ENCODE assay signal across 16 cellular contexts in the genomic region with DNA sequence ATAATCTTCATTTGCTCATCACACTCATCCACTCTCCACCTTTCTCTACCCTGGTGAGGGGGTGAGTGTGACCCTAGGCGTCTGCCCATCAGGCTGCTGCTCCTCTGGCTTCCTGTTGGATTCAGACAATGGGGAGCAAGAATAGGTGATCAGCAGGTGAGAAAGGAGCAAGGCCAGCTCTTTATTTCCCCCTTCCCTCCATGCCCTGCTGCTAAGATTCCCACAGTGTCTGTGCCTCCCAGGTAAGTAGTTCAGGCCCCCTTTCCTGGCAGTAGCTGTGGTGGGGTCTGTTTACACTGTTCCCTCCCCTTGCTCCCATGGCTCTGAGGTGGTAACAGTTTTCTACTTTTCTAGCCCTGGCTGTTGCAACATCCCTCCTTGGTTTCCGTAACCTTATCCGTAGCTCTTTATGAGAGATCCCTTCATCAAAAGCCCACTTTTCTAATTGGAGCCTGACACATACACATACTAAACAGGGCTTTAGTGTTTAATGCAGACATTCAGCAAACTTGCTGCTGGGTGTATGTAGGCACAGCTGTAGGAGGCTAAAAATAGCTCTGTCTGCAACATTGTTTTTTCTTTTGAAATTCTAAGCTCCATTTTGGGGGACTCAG. TPM values are rescaled to one million over a fixed set of nuclear protein-coding genes. Genes with fewer than 3 reads are reported as not detected.
A peak's percentile ranks its signal among the peaks of the same experiment; 100 is the strongest.
DNase-seq lines count a peak whose midpoint lies in the region; ATAC-seq and TF ChIP-seq lines count a peak whose summit lies in the region.
"Had no signal": no experiment of that assay in that cellular context is flagged by ENCODE, and none has a peak within 500 bp of the region (broad histone marks: within the 10 kb centered on the region; RNA-seq: fewer than 3 reads in every experiment).

No MANE protein-coding gene starts in this region.

- H3K9ac ChIP-seq in mesendoderm (ENCODE audit: low read length) (no peak overlapping the region), mammary epithelial cell (ENCODE audit: insufficient read depth, low read length) (no peak overlapping the region)

- H3K4me3 ChIP-seq in SJCRH30: no peak overlapping the region
- no peak overlapping the region for H3K4me3 ChIP-seq in mesendoderm (ENCODE audit: low read length)
- H3K4me3 ChIP-seq in right lobe of liver: no peak overlapping the region
- no peak overlapping the region for H3K4me3 ChIP-seq in mammary epithelial cell (replicated peaks in 1 of 3; ENCODE audit: insufficient read depth in 1 of 3, low read depth in 2 of 3, low read length in 3 of 3)
- H3K4me3 ChIP-seq in mucosa of descending colon: no peak overlapping the region
- H3K4me3 ChIP-seq: hepatocyte, upper lobe of left lung had no signal

- H3K18ac ChIP-seq in mesendoderm (ENCODE audit: low read length): no peak overlapping the region

- H4K5ac ChIP-seq in mesendoderm (ENCODE audit: low read length): no peak overlapping the region

- H3K23ac ChIP-seq in mesendoderm (ENCODE audit: low read length): no peak overlapping the region

- TF ChIP-seq CTCF in right lobe of liver (IDR thresholded peaks at IDR 0.05): no peak
- TF ChIP-seq CTCF in mammary epithelial cell (conservative IDR thresholded peaks at IDR 0.05 in 1 of 2, IDR thresholded peaks at IDR 0.05 in 1 of 2; ENCODE audit: extremely low read depth in 1 of 2, insufficient read depth in 1 of 2, low read depth in 1 of 2, low read length in 2 of 2): no peak
- no peak for TF ChIP-seq CTCF in mucosa of descending colon (IDR thresholded peaks at IDR 0.05)

- H3K79me1 ChIP-seq in mesendoderm (ENCODE audit: low read length): no peaks in the 10 kb centered on the region

- no peak overlapping the region for H3K4ac ChIP-seq in mesendoderm (ENCODE audit: low read depth, low read length)

- CTCF ChIA-PET in mammary epithelial cell (lab: Charles Lee; ENCODE audit: low non-redundant PET): no interaction called here

- TF ChIP-seq POLR2A in right lobe of liver (IDR thresholded peaks at IDR 0.05): no peak

- H3K36me3 ChIP-seq in SJCRH30 (no peaks in the 10 kb centered on the region), mesendoderm (ENCODE audit: control insufficient read depth, insufficient read depth, low read length) (no peaks in the 10 kb centered on the region), right lobe of liver (no peaks in the 10 kb centered on the region), mammary epithelial cell (ENCODE audit: insufficient read depth, low read length) (no peaks in the 10 kb centered on the region), mucosa of descending colon (ENCODE audit: low read depth) (no peaks in the 10 kb centered on the region)
- H3K36me3 ChIP-seq: upper lobe of left lung had no signal

- H3K79me2 ChIP-seq in mesendoderm (ENCODE audit: control insufficient read depth, insufficient read depth, low read length) (no peaks in the 10 kb centered on the region), mammary epithelial cell (ENCODE audit: insufficient read depth, low read length) (no peaks in the 10 kb centered on the region)
- H3K79me2 ChIP-seq: hepatocyte had no signal

- H3K27me3 ChIP-seq in SJCRH30 (no peaks in the 10 kb centered on the region), mesendoderm (ENCODE audit: insufficient read depth, low read length, poor library complexity) (no peaks in the 10 kb centered on the region), right lobe of liver (no peaks in the 10 kb centered on the region), mammary epithelial cell (ENCODE audit: insufficient read depth, low read length) (no peaks in the 10 kb centered on the region)
- H3K27me3 ChIP-seq: hepatocyte, upper lobe of left lung had no signal

- peak; percentile 8 for DNase-seq in COLO668 (lab: John Stamatoyannopoulos, UW; ENCODE audit: unreplicated experiment)
- DNase-seq in NCI-H146 (lab: John Stamatoyannopoulos, UW): peak; percentile 56
- DNase-seq in SJCRH30: peak; percentile 17 to 62
- peak; percentile 40 for DNase-seq in mesendoderm
- no peak for DNase-seq in right lobe of liver
- no peak for DNase-seq in NCI-H526 (lab: John Stamatoyannopoulos, UW)
- no peak for DNase-seq in mammary epithelial cell
- no peak for DNase-seq in mucosa of descending colon
- DNase-seq: activated CD4-positive, alpha-beta T cell treated with anti-CD3 and anti-CD28 coated beads, Interleukin-2, amount 50 U/mL, for 4 hours; activated T-cell treated with anti-CD3 and anti-CD28 coated beads for 4 hours; left cardiac atrium; midbrain; T-cell; upper lobe of left lung had no signal

- H3K9me3 ChIP-seq in SJCRH30 (replicated peaks) (no peaks in the 10 kb centered on the region), right lobe of liver (no peaks in the 10 kb centered on the region), mammary epithelial cell (replicated peaks; ENCODE audit: insufficient read depth, low read length) (no peaks in the 10 kb centered on the region), mucosa of descending colon (no peaks in the 10 kb centered on the region)
- H3K9me3 ChIP-seq: upper lobe of left lung had no signal

- intact Hi-C loops in right lobe of liver (cut with DNase I) (no loop called here), mammary epithelial cell (cut with micrococcal nuclease) (no loop called here), mucosa of descending colon (cut with DNase I, micrococcal nuclease) (no loop called here)

- no peak overlapping the region for H2AFZ ChIP-seq in mammary epithelial cell (ENCODE audit: low read depth, low read length)
- H2AFZ ChIP-seq: hepatocyte had no signal

- peaks cover 9% of the 10 kb centered on the region for H3K4me1 ChIP-seq in SJCRH30
- peaks cover 4% of the 10 kb centered on the region for H3K4me1 ChIP-seq in mesendoderm (ENCODE audit: control insufficient read depth, low read depth, low read length)
- H3K4me1 ChIP-seq in right lobe of liver: no peaks in the 10 kb centered on the region
- no peaks in the 10 kb centered on the region for H3K4me1 ChIP-seq in mammary epithelial cell (ENCODE audit: insufficient read depth, low read length)
- H3K4me1 ChIP-seq in mucosa of descending colon (ENCODE audit: low read depth): no peaks in the 10 kb centered on the region
- H3K4me1 ChIP-seq: upper lobe of left lung had no signal

- H3K27ac ChIP-seq in SJCRH30: no peak overlapping the region; the same call in 1 of the 2 replicates
- no peak overlapping the region for H3K27ac ChIP-seq in mesendoderm (ENCODE audit: low read depth, low read length)
- no peak overlapping the region for H3K27ac ChIP-seq in right lobe of liver
- H3K27ac ChIP-seq in mammary epithelial cell (ENCODE audit: insufficient read depth, low read depth, low read length): no peak overlapping the region
- H3K27ac ChIP-seq: hepatocyte, upper lobe of left lung had no signal

- in situ Hi-C loops in mammary epithelial cell (cut with MboI; ENCODE audit: low sequenced_read_pairs in 2 of 2): no loop called here

- peak overlapping the region; percentile 8 for H3K56ac ChIP-seq in mesendoderm (ENCODE audit: low read length)

- no TSS peak for BruUV-seq in mammary epithelial cell (replicated peaks; lab: Mats Ljungman, UMichigan)

- no peaks in the 10 kb centered on the region for H4K20me1 ChIP-seq in mammary epithelial cell (ENCODE audit: insufficient read depth, low read length)

- H2BK120ac ChIP-seq in mesendoderm (ENCODE audit: low read depth, low read length): no peak overlapping the region

- ATAC-seq in right lobe of liver (no peak), mucosa of descending colon (no peak)
- ATAC-seq: left cardiac atrium, Right ventricle myocardium inferior, T-cell had no signal

- H2AK5ac ChIP-seq in mesendoderm (ENCODE audit: low read length): no peak overlapping the region

- H4K8ac ChIP-seq in mesendoderm (ENCODE audit: low read depth, low read length): no peak overlapping the region

- H2BK15ac ChIP-seq in mesendoderm (replicated peaks; ENCODE audit: low read depth): no peak overlapping the region

- dilution Hi-C loops in mammary epithelial cell (cut with HindIII; ENCODE audit: low sequenced_read_pairs): no loop called here

- WGBS in mesendoderm (ENCODE audit: extremely low coverage, insufficient coverage, low lambda C conversion rate): no CpG with 5 or more reads among the region's 3 CpGs
- 87% methylated on average over 3 of the region's 3 CpGs for WGBS in right lobe of liver (ENCODE audit: insufficient coverage, low coverage, low lambda C conversion rate, missing lambda C conversion rate)
- WGBS in mammary epithelial cell (ENCODE audit: low coverage, missing lambda C conversion rate): 96% methylated on average over 3 of the region's 3 CpGs

- no peak overlapping the region for H3K4me2 ChIP-seq in mesendoderm (ENCODE audit: low read length)
- no peak overlapping the region for H3K4me2 ChIP-seq in mammary epithelial cell (ENCODE audit: insufficient read depth, low read depth, low read length)
- H3K4me2 ChIP-seq: hepatocyte had no signal

- H2BK5ac ChIP-seq in mesendoderm (ENCODE audit: low read length): no peak overlapping the region

RNA-seq across cellular contexts. Expression of gene MAP2, which starts 27.5 kb away (rescaled TPM):
- 59.3 and 63.3 TPM in 2 replicates for total RNA-seq in SJCRH30 (2014; rRNA removed; shearing (Covaris generic))
- 0.81 TPM for polyA plus RNA-seq in mesendoderm (2013, experiment 1 of 2)
- polyA plus RNA-seq in mesendoderm (2013, experiment 2 of 2): 1.1 TPM
- total RNA-seq in right lobe of liver: 10 to 100 TPM in 1 of 6 experiments, 1 to 10 TPM in 5; 2.0 to 11.4 (median 3.6) TPM
- total RNA-seq in mammary epithelial cell: 10 to 100 TPM; 10.5 to 31.5 TPM
- polyA plus RNA-seq in mammary epithelial cell: 3.4 TPM
- polyA minus RNA-seq in mammary epithelial cell: 17.7 TPM
- total RNA-seq in mucosa of descending colon: 1 to 10 TPM; 2.3 to 8.4 (median 2.5) TPM

Comparison
In these comparisons a context has a peak if more than half of its experiments do, and no peak if none do; other contexts are left out.
1. DNase-seq: peak in COLO668 (single experiment), NCI-H146 (single experiment), SJCRH30 (2 of 2) and mesendoderm (single experiment); none in right lobe of liver (0 of 3), NCI-H526 (0 of 2), mammary epithelial cell (single experiment) and mucosa of descending colon (0 of 3).